ENCODE assay signal across 9 cellular contexts in the genomic region with DNA sequence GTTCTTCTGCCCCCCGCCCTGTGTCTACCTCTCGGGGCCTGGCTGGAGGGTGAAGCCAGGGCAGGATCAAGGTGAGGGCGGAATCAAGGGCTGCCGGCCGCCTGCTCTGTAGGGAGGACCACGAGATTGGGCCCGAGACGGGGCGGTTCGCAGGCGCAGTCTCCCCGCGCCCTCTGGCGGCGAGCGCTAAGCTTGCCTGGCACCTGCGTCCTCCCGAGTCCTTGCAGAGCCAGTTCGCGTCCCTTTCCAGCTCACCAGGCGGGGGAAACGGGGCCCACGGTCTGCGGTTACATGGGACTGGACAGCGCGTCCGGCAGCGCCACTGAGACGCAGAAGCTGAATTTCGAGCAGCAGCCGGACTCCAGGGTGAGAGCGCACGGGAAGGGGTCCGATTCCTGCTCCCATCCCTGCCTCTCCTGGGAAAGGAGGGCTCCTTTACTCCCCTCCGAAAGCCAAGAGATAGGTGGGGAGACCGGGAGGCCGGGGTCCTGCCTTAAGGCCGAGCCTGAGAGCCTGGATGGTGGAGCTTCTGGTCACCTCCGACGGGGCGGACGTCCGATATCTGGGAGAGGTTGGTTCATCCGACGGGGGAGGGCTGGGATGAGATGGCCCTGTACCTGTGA. TPM values are rescaled to one million over a fixed set of nuclear protein-coding genes. Genes with fewer than 3 reads are reported as not detected.
DNase-seq lines count a peak whose midpoint lies in the region; ATAC-seq and TF ChIP-seq lines count a peak whose summit lies in the region.
"Had no signal": no experiment of that assay in that cellular context is flagged by ENCODE, and none has a peak within 500 bp of the region (broad histone marks: within the 10 kb centered on the region; RNA-seq: fewer than 3 reads in every experiment).

No MANE protein-coding gene starts in this region.

- ATAC-seq in GM18867 (IDR thresholded peaks at IDR 0.05; ENCODE audit: unreplicated experiment) (no peak), HG02588 (IDR thresholded peaks at IDR 0.05; ENCODE audit: unreplicated experiment) (no peak)

- H3K27ac Mint-ChIP-seq in progenitor cell of endocrine pancreas, result no peak overlapping the region

- peaks cover 42% of the 10 kb centered on the region for H3K27me3 Mint-ChIP-seq in progenitor cell of endocrine pancreas

- H3K27me3 ChIP-seq in OCI-LY3 (ENCODE audit: low read depth, low read length), result no peaks in the 10 kb centered on the region

- no peaks in the 10 kb centered on the region for H3K36me3 ChIP-seq in OCI-LY3 (replicated peaks; ENCODE audit: low read depth, low read length)

- H3K9ac ChIP-seq in OCI-LY3 (ENCODE audit: low read length), result no peak overlapping the region

- no peaks in the 10 kb centered on the region for H3K36me3 Mint-ChIP-seq in progenitor cell of endocrine pancreas (ENCODE audit: insufficient read depth)

- H3K4me3 ChIP-seq in OCI-LY3 (ENCODE audit: low read length), result peak overlapping the region; percentile 11; the same call in 1 of the 2 replicates
- no peak overlapping the region for H3K4me3 ChIP-seq in foreskin fibroblast (ENCODE audit: low read depth in 1 of 2, low read length in 2 of 2)

- peak overlapping the region; percentile 61 for H2AFZ ChIP-seq in OCI-LY3 (ENCODE audit: low read depth, low read length)

- TF ChIP-seq CTCF in OCI-LY3 (IDR thresholded peaks at IDR 0.05; ENCODE audit: low read depth, low read length) (peak; percentile 96), foreskin fibroblast (IDR thresholded peaks at IDR 0.05; ENCODE audit: low read depth, low read length) (peak; percentile 79), progenitor cell of endocrine pancreas (IDR thresholded peaks at IDR 0.05; ENCODE audit: unreplicated experiment) (peak; percentile 86)

- H4K20me1 ChIP-seq in OCI-LY3 (ENCODE audit: insufficient read depth, low read length), result no peaks in the 10 kb centered on the region

- H3K4me2 ChIP-seq in OCI-LY3 (ENCODE audit: low read length), result peak overlapping the region; percentile 53

- no peaks in the 10 kb centered on the region for H3K79me2 ChIP-seq in OCI-LY3 (ENCODE audit: low read length)

- H3K4me1 Mint-ChIP-seq in progenitor cell of endocrine pancreas (ENCODE audit: low read depth), result no peaks in the 10 kb centered on the region

- peak; percentile 89 for DNase-seq in AG20443 (ENCODE audit: low spot score)
- peak; percentile 36 for DNase-seq in GOT3 (lab: John Stamatoyannopoulos, UW)
- DNase-seq in activated T-helper 1 cell treated with Interleukin-2 at 50 U/mL for 16 hours (ENCODE audit: low read depth), result peak; percentile 30
- peak; percentile 34 to 77 for DNase-seq in foreskin fibroblast
- DNase-seq in progenitor cell of endocrine pancreas (ENCODE audit: low spot score, unreplicated experiment), result peak; percentile 68

- H3K27ac ChIP-seq in OCI-LY3 (ENCODE audit: low read length), result no peak overlapping the region

- H3K4me3 Mint-ChIP-seq in progenitor cell of endocrine pancreas (ENCODE audit: low read depth), result no peak overlapping the region

- no peaks in the 10 kb centered on the region for H3K9me3 Mint-ChIP-seq in progenitor cell of endocrine pancreas (ENCODE audit: low read depth)

- H3K4me1 ChIP-seq in OCI-LY3 (ENCODE audit: low read length), result peaks cover 2% of the 10 kb centered on the region; the same call in 1 of the 2 replicates

- H3K9me3 ChIP-seq in OCI-LY3 (ENCODE audit: insufficient read depth, low read length), result no peaks in the 10 kb centered on the region

RNA-seq across cellular contexts. Expression of gene MATN4, which starts 3.6 kb away (rescaled TPM):
- 0.20 TPM in 1 of 2 replicates, not detected in the other for total RNA-seq in progenitor cell of endocrine pancreas
- total RNA-seq: renal cortical epithelial cell had no signal

RNA-seq across cellular contexts. Expression of gene RBPJL, which starts 5.1 kb away (rescaled TPM):
- total RNA-seq in progenitor cell of endocrine pancreas, result 1.4 and 1.5 TPM in 2 replicates
- total RNA-seq: renal cortical epithelial cell had no signal

RNA-seq across cellular contexts. Expression of gene SDC4, which starts 36.5 kb away (rescaled TPM):
- 112 and 121 TPM in 2 replicates for total RNA-seq in progenitor cell of endocrine pancreas

RNA-seq across cellular contexts. Expression of gene SYS1, which starts 51.3 kb away (rescaled TPM):
- total RNA-seq in progenitor cell of endocrine pancreas, result 31.1 and 31.9 TPM in 2 replicates

RNA-seq across cellular contexts. Expression of gene SLPI, which starts 57.3 kb away (rescaled TPM):
- not detected in 2 replicates for total RNA-seq in progenitor cell of endocrine pancreas

Comparison
In these comparisons a context has a peak if more than half of its experiments do, and no peak if none do; other contexts are left out.
1. DNase-seq: peak in every context shown above with its lines; median percentile 89 in AG20443; 68 in progenitor cell of endocrine pancreas; 56 in foreskin fibroblast; 36 in GOT3; 30 in activated T-helper 1 cell treated with Interleukin-2 at 50 U/mL for 16 hours.